In genomic region chr18:3727260-3727659, GRCh38 we compare ENCODE assay signal across 22 cellular contexts.
"Had no signal": no experiment of that assay in that cellular context is flagged by ENCODE, and none has a peak within 500 bp of the region (broad histone marks: within the 10 kb centered on the region; RNA-seq: fewer than 3 reads in every experiment).

No MANE protein-coding gene starts in this region.

- H3K4me1 ChIP-seq: foreskin keratinocyte, vagina had no signal

- H3K27ac ChIP-seq: esophagus muscularis mucosa, foreskin keratinocyte, gastroesophageal sphincter, hepatocyte, neutrophil, pancreas, sigmoid colon, testis, tibial artery, vagina had no signal

- DNase-seq: cortex of kidney; effector CD8-positive, alpha-beta T cell; endodermal cell; foreskin keratinocyte; heart left ventricle; kidney; mesenchymal stem cell; mucosa of descending colon; naive B cell; pancreas; sigmoid colon; spleen; stimulated activated CD4-positive, alpha-beta T cell treated with anti-CD3 and anti-CD28 coated beads, Interleukin-4, amount 100 ng/mL, for 4 hours; stimulated activated naive CD8-positive, alpha-beta T cell treated with anti-CD3 and anti-CD28 coated beads, Interleukin-15, Interleukin-2, amounts not matched to agents 100 U/mL and 50 U/mL, for 24 hours; substantia nigra; testis; tibial artery had no signal

- FAIRE-seq: kidney, pancreas had no signal

- H3K27me3 ChIP-seq: esophagus muscularis mucosa, gastroesophageal sphincter, heart left ventricle, hepatocyte, pancreas, sigmoid colon, spleen, testis, tibial artery, vagina had no signal

- H3K36me3 ChIP-seq: esophagus muscularis mucosa, gastroesophageal sphincter, heart left ventricle, neutrophil, pancreas, sigmoid colon, spleen, tibial artery, vagina had no signal

- H3K9me3 ChIP-seq: esophagus muscularis mucosa, gastroesophageal sphincter, heart left ventricle, mucosa of descending colon, neutrophil, pancreas, sigmoid colon, spleen, testis, tibial artery, vagina had no signal

- H3K4me3 ChIP-seq: esophagus muscularis mucosa, gastroesophageal sphincter, heart left ventricle, hepatocyte, mucosa of descending colon, pancreas, sigmoid colon, spleen, testis, tibial artery, vagina had no signal
